Comparison of ENCODE assay signal across 1 cellular context in the genomic region with DNA sequence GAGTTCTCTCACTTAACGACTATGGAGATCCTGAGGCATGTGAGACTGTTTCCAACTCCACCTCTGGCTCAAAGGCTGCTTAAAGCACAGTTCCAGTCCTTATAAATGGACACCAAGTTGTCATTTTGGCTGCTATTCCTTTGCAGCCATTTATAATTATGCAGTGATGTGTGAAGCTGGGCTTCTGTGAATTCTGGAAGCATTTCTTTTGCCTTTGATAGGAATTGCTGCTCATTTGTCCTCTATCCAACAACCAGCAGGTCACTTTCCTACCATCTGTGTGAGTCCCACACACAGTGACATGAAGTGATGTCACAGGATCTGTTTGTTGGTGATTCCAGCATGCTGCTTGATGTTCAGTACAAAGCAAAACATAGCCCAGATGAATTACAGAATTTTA.
TF ChIP-seq lines count a peak whose summit lies in the region.

No MANE protein-coding gene starts in this region.

TF ChIP-seq in WTC11, 78 proteins besides CTCF, POLR2A, EP300 and RAD21 (continued from another document):
- TF ChIP-seq, protein P1, sequence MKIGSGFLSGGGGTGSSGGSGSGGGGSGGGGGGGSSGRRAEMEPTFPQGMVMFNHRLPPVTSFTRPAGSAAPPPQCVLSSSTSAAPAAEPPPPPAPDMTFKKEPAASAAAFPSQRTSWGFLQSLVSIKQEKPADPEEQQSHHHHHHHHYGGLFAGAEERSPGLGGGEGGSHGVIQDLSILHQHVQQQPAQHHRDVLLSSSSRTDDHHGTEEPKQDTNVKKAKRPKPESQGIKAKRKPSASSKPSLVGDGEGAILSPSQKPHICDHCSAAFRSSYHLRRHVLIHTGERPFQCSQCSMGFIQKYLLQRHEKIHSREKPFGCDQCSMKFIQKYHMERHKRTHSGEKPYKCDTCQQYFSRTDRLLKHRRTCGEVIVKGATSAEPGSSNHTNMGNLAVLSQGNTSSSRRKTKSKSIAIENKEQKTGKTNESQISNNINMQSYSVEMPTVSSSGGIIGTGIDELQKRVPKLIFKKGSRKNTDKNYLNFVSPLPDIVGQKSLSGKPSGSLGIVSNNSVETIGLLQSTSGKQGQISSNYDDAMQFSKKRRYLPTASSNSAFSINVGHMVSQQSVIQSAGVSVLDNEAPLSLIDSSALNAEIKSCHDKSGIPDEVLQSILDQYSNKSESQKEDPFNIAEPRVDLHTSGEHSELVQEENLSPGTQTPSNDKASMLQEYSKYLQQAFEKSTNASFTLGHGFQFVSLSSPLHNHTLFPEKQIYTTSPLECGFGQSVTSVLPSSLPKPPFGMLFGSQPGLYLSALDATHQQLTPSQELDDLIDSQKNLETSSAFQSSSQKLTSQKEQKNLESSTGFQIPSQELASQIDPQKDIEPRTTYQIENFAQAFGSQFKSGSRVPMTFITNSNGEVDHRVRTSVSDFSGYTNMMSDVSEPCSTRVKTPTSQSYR (CRISPR knock-in tag; IDR thresholded peaks at IDR 0.05), result no peak
- TF ChIP-seq, protein P2, sequence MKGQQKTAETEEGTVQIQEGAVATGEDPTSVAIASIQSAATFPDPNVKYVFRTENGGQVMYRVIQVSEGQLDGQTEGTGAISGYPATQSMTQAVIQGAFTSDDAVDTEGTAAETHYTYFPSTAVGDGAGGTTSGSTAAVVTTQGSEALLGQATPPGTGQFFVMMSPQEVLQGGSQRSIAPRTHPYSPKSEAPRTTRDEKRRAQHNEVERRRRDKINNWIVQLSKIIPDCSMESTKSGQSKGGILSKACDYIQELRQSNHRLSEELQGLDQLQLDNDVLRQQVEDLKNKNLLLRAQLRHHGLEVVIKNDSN (CRISPR knock-in tag; IDR thresholded peaks at IDR 0.05), result no peak
- TF ChIP-seq, protein P3, sequence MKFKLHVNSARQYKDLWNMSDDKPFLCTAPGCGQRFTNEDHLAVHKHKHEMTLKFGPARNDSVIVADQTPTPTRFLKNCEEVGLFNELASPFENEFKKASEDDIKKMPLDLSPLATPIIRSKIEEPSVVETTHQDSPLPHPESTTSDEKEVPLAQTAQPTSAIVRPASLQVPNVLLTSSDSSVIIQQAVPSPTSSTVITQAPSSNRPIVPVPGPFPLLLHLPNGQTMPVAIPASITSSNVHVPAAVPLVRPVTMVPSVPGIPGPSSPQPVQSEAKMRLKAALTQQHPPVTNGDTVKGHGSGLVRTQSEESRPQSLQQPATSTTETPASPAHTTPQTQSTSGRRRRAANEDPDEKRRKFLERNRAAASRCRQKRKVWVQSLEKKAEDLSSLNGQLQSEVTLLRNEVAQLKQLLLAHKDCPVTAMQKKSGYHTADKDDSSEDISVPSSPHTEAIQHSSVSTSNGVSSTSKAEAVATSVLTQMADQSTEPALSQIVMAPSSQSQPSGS (CRISPR knock-in tag; IDR thresholded peaks at IDR 0.05; ENCODE audit: borderline replicate concordance, low read depth), result no peak
- TF ChIP-seq, protein P4, sequence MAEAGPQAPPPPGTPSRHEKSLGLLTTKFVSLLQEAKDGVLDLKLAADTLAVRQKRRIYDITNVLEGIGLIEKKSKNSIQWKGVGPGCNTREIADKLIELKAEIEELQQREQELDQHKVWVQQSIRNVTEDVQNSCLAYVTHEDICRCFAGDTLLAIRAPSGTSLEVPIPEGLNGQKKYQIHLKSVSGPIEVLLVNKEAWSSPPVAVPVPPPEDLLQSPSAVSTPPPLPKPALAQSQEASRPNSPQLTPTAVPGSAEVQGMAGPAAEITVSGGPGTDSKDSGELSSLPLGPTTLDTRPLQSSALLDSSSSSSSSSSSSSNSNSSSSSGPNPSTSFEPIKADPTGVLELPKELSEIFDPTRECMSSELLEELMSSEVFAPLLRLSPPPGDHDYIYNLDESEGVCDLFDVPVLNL (CRISPR knock-in tag; IDR thresholded peaks at IDR 0.05; ENCODE audit: borderline replicate concordance, low read depth), result no peak
